8 cellular contexts compared by ENCODE assay signal in the genomic region with DNA sequence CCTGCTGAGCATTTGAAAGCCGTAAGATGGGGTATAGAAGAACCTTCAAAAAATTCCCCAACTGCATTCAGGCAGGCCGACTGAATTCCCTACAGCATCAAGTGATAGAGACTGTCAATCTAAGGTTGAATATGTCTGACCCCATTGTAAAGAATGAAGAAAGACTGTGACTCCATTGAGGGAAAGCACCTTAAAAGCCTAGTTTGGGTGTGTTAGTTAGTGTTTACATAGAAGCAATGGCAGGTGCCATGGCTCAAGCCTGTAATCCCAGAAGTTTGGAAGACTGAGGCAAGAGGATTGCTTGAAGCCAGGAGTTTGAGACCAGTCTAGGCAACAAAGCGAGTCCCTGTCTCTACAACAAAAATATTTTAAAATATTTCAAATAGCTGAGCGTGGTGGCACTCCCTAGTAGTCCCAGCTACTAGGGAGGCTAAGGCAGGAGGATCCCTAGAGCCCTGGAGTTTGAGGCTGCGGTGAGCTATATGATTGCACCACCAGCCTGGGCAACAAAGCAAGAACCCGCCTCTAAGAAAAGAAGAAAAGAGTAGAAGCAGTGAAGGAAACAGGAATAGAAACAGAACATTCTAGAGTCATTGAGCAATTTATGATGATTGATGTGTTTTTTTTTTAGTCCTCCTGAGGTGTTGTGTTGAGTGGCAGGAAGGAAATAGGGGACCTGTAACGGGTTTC. TPM values are rescaled to one million over a fixed set of nuclear protein-coding genes. Genes with fewer than 3 reads are reported as not detected.
A peak's percentile ranks its signal among the peaks of the same experiment; 100 is the strongest.
DNase-seq lines count a peak whose midpoint lies in the region; ATAC-seq and TF ChIP-seq lines count a peak whose summit lies in the region.

No MANE protein-coding gene starts in this region.

- TF ChIP-seq EP300 in esophagus muscularis mucosa (IDR thresholded peaks at IDR 0.05), result no peak

- intact Hi-C loops in OCI-LY7 (cut with micrococcal nuclease; ENCODE audit: unreplicated experiment), result loop anchor here (1.0 to 5.0 kb wide), 3 partner anchors 16 to 133 kb away; a partner anchor contains a TSS
- intact Hi-C loops in esophagus muscularis mucosa (cut with DNase I), result no loop called here

- peaks cover 8% of the 10 kb centered on the region for H3K4me1 Mint-ChIP-seq in osteocyte (ENCODE audit: unreplicated experiment)

- H3K4me3 Mint-ChIP-seq in osteocyte (ENCODE audit: unreplicated experiment), result no peak overlapping the region

- no peak overlapping the region for H3K27ac Mint-ChIP-seq in osteocyte (ENCODE audit: unreplicated experiment)

- no peaks in the 10 kb centered on the region for H3K9me2 ChIP-seq in OCI-LY7 (ENCODE audit: insufficient read depth, low read length)

- peak overlapping the region; percentile 60 to 73 (median 69) for H3K9ac ChIP-seq in skeletal muscle tissue (ENCODE audit: low read depth in 1 of 3, low read length in 3 of 3)

- H3K4me2 ChIP-seq in OCI-LY7 (ENCODE audit: low read length), result peak overlapping the region; percentile 62

- peak overlapping the region; percentile 75 for H2AFZ ChIP-seq in OCI-LY7 (ENCODE audit: low read length)

- no peaks in the 10 kb centered on the region for H3K9me3 Mint-ChIP-seq in osteocyte (ENCODE audit: unreplicated experiment)

- H3K27me3 ChIP-seq in esophagus muscularis mucosa (no peaks in the 10 kb centered on the region), skeletal muscle tissue (ENCODE audit: control insufficient read depth in 3 of 3, insufficient read depth in 3 of 3, low read length in 3 of 3) (no peaks in the 10 kb centered on the region)

- no peaks in the 10 kb centered on the region for H4K20me1 ChIP-seq in OCI-LY7 (ENCODE audit: insufficient read depth, low read length)

- no peaks in the 10 kb centered on the region for H3K79me2 ChIP-seq in OCI-LY7 (ENCODE audit: insufficient read depth, low read depth, low read length)

- 38% methylated on average over 7 of the region's 7 CpGs for WGBS in esophagus muscularis mucosa

- TF ChIP-seq CTCF in AG10803 (conservative IDR thresholded peaks at IDR 0.05; ENCODE audit: low read length) (no peak), OCI-LY7 (conservative IDR thresholded peaks at IDR 0.05; ENCODE audit: low read length) (no peak), esophagus muscularis mucosa (IDR thresholded peaks at IDR 0.05) (no peak), osteocyte (IDR thresholded peaks at IDR 0.05) (no peak)

- CTCF ChIA-PET in OCI-LY7 (lab: Charles Lee; ENCODE audit: unreplicated experiment), result interaction anchor here (0.5 to 4.1 kb wide), 7 partner anchors 8 to 32 kb away, joined by 3 to 20 read pairs (median 5); a partner anchor contains a TSS

- POLR2A ChIA-PET in OCI-LY7 (lab: Charles Lee), result interaction anchor here (0.6 to 4.6 kb wide), 22 partner anchors 9 to 152 kb away, joined by 3 to 67 read pairs (median 5); a partner anchor contains a TSS

- no peaks in the 10 kb centered on the region for H3K36me3 ChIP-seq in OCI-LY7 (ENCODE audit: insufficient read depth, low read length)
- peaks cover 0 to 10% (median 3%) of the 10 kb centered on the region in 4 donors for H3K36me3 ChIP-seq in esophagus muscularis mucosa
- peaks cover 0 to 3% (median 2%) of the 10 kb centered on the region in 3 donors for H3K36me3 ChIP-seq in skeletal muscle tissue (ENCODE audit: control insufficient read depth in 3 of 3, insufficient read depth in 3 of 3, low read length in 3 of 3)

- H3K4me3 ChIP-seq in AG10803 (ENCODE audit: low read length) (no peak overlapping the region), OCI-LY7 (ENCODE audit: low read depth, low read length, poor library complexity, severe bottlenecking) (peak overlapping the region; percentile 38), esophagus muscularis mucosa (peak overlapping the region; percentile 1 to 44 (median 24)), skeletal muscle tissue (ENCODE audit: low read length in 3 of 3) (peak overlapping the region; percentile 24 to 52 (median 33))

- H3K9me3 ChIP-seq in OCI-LY7 (ENCODE audit: low read length) (no peaks in the 10 kb centered on the region), esophagus muscularis mucosa (no peaks in the 10 kb centered on the region), skeletal muscle tissue (ENCODE audit: control insufficient read depth in 3 of 3, low read length in 3 of 3) (no peaks in the 10 kb centered on the region)

- H3K4me1 ChIP-seq in OCI-LY7 (ENCODE audit: insufficient read depth, low read length, poor library complexity, severe bottlenecking) (peaks cover 76% of the 10 kb centered on the region), esophagus muscularis mucosa (peaks cover 71 to 80% (median 78%) of the 10 kb centered on the region in 4 donors), skeletal muscle tissue (ENCODE audit: control insufficient read depth in 3 of 3, insufficient read depth in 3 of 3, low read length in 3 of 3) (peaks cover 66 to 74% (median 73%) of the 10 kb centered on the region in 3 donors)

- no peaks in the 10 kb centered on the region for H3K27me3 Mint-ChIP-seq in osteocyte (ENCODE audit: unreplicated experiment)

- no peaks in the 10 kb centered on the region for H3K36me3 Mint-ChIP-seq in osteocyte (ENCODE audit: unreplicated experiment)

- no TSS peak for BruUV-seq in OCI-LY7 (replicated peaks; lab: Mats Ljungman, UMichigan)

- DNase-seq in AG10803 (ENCODE audit: low read depth), result peak; percentile 17
- peak; percentile 74 for DNase-seq in OCI-LY7 (ENCODE audit: low spot score)
- no peak for DNase-seq in esophagus muscularis mucosa (ENCODE audit: extremely low spot score)
- no peak for DNase-seq in osteocyte (ENCODE audit: extremely low spot score, unreplicated experiment)
- no peak for DNase-seq in activated gamma-delta T cell (lab: John Stamatoyannopoulos, UW)

- H3K27ac ChIP-seq in OCI-LY7 (ENCODE audit: low read depth, low read length, poor library complexity, severe bottlenecking), result peak overlapping the region; percentile 94
- H3K27ac ChIP-seq in esophagus muscularis mucosa (replicated peaks in 1 of 4), result peak overlapping the region; percentile 89 to 96 (median 93)
- peak overlapping the region; percentile 94 for H3K27ac ChIP-seq in skeletal muscle tissue (ENCODE audit: low read depth, low read length)

- ATAC-seq in GM21381 (IDR thresholded peaks at IDR 0.05; ENCODE audit: unreplicated experiment), result peak; percentile 10
- ATAC-seq in HG03045 (IDR thresholded peaks at IDR 0.05; ENCODE audit: unreplicated experiment), result no peak

- TF ChIP-seq POLR2A in esophagus muscularis mucosa (IDR thresholded peaks at IDR 0.05; ENCODE audit: low read depth), result no peak

RNA-seq across cellular contexts. Expression of a gene that starts 15.4 kb away (rescaled TPM):
- 19.8 and 29.8 TPM in 2 replicates for total RNA-seq in OCI-LY7 (2014; rRNA removed; shearing (Covaris generic))
- total RNA-seq in OCI-LY7 (2022), result 27.3 and 30.7 TPM in 2 replicates
- 10 to 100 TPM; 29.0 to 41.5 (median 35.5) TPM for total RNA-seq in esophagus muscularis mucosa
- 17.7 TPM for total RNA-seq in skeletal muscle tissue
- total RNA-seq in osteocyte, result 21.7 and 22.4 TPM in 2 replicates

RNA-seq across cellular contexts. Expression of a gene that starts 15.5 kb away (rescaled TPM):
- 0.62 and 1.9 TPM in 2 replicates for total RNA-seq in OCI-LY7 (2014; rRNA removed; shearing (Covaris generic))
- 4.5 and 4.8 TPM in 2 replicates for total RNA-seq in OCI-LY7 (2022)
- total RNA-seq in esophagus muscularis mucosa, result 1 to 10 TPM in 3 of 4 donors, under 1 TPM in 1; 0.66 to 1.7 (median 1.3) TPM
- under 0.01 TPM for total RNA-seq in skeletal muscle tissue
- total RNA-seq in osteocyte, result 1.1 and 1.2 TPM in 2 replicates

RNA-seq across cellular contexts. Expression of a gene that starts 16.5 kb away (rescaled TPM):
- total RNA-seq in OCI-LY7 (2014; rRNA removed; shearing (Covaris generic)), result 99.9 and 144 TPM in 2 replicates
- total RNA-seq in OCI-LY7 (2022) (50.3 and 76.8 TPM in 2 replicates), esophagus muscularis mucosa (1,000 to 10,000 TPM; 1,186 to 4,171 (median 2,482) TPM), skeletal muscle tissue (536 TPM), osteocyte (246 and 274 TPM in 2 replicates)

RNA-seq across cellular contexts. Expression of a gene that starts 22.1 kb away (rescaled TPM):
- 10.2 and 11.6 TPM in 2 replicates for total RNA-seq in OCI-LY7 (2014; rRNA removed; shearing (Covaris generic))
- 26.3 and 31.8 TPM in 2 replicates for total RNA-seq in OCI-LY7 (2022)
- 10 to 100 TPM; 33.2 to 55.0 (median 41.7) TPM for total RNA-seq in esophagus muscularis mucosa
- total RNA-seq in skeletal muscle tissue, result 16.2 TPM
- total RNA-seq in osteocyte, result 52.2 and 54.0 TPM in 2 replicates

RNA-seq across cellular contexts. Expression of a gene that starts 41.6 kb away (rescaled TPM):
- total RNA-seq in OCI-LY7 (2014; rRNA removed; shearing (Covaris generic)), result not detected in 2 replicates
- total RNA-seq in OCI-LY7 (2022) (not detected in 2 replicates), esophagus muscularis mucosa (not detected), skeletal muscle tissue (439 TPM), osteocyte (not detected in 2 replicates)

Comparison
In these comparisons a context has a peak if more than half of its experiments do, and no peak if none do; other contexts are left out.
1. DNase-seq: peak in AG10803 (single experiment) and OCI-LY7 (single experiment); none in esophagus muscularis mucosa (single experiment), osteocyte (single experiment) and activated gamma-delta T cell (single experiment).
2. Peak in every context shown above with its lines, with median percentiles within 50 percentile points of each other: H3K27ac ChIP-seq.